13 cellular contexts compared by ENCODE assay signal in the genomic region with DNA sequence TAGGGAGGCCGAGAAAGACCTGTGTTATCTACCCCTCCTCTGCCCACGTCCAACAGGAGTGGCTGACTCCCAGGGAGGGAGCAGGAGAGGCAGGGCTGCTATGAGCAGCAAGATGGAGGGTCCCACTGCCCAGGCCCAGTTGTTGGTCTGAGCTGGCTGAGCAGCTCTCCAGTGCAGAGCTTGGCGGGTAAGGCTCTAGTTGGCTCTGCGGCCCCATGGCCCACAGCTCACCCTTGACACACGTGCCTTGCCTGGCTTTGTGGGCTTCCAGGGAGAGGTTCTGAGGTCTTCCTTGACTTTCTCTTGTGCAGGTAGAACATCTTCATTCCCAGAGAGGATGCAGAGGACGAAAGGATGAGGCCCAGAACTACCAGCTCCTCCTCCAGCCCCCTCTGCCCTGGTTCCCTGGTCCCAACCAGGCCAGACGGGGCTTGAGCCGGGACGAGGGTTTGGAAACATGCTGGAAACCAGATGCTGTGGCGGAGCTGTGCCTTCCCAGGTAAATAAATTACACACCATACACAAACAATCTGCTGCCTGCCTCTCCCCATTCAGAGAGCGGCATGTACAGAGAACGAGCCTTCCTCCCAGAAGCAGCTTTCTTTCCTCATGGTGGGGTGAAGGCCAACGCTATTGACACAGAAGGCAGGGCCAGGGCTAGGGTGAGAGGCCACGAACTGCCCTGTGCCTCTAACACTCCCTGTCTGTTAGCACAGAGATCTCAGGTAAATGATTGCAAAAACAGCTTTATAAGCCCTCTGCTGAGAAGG. TPM values are rescaled to one million over a fixed set of nuclear protein-coding genes. Genes with fewer than 3 reads are reported as not detected.
"Had no signal": no experiment of that assay in that cellular context is flagged by ENCODE, and none has a peak within 500 bp of the region (broad histone marks: within the 10 kb centered on the region; RNA-seq: fewer than 3 reads in every experiment).

No MANE protein-coding gene starts in this region.

- H3K4me1 Mint-ChIP-seq: activated naive CD4-positive, alpha-beta T cell treated with anti-CD3 and anti-CD28 coated beads, Interleukin-2, amount 50 U/mL, for 24 hours; memory B cell had no signal

- H3K27me3 ChIP-seq: body of pancreas, esophagus muscularis mucosa, thyroid gland, vagina had no signal

- H3K4me1 ChIP-seq: body of pancreas, esophagus muscularis mucosa, stomach, thyroid gland, vagina had no signal

- H3K36me3 ChIP-seq: esophagus muscularis mucosa, thyroid gland, vagina had no signal

- H3K27ac Mint-ChIP-seq: activated naive CD4-positive, alpha-beta T cell treated with anti-CD3 and anti-CD28 coated beads, Interleukin-2, amount 50 U/mL, for 24 hours; memory B cell had no signal

- DNase-seq: activated CD4-positive, CD25-positive, alpha-beta regulatory T cell; activated effector memory CD4-positive, alpha-beta T cell treated with Interleukin-2 at 50 U/mL for 16 hours; activated T-cell treated with anti-CD3 and anti-CD28 coated beads, Interleukin-2, amount 50 U/mL, for 1 hour; body of pancreas; stomach; T-helper 2 cell had no signal

- H3K36me3 Mint-ChIP-seq: activated naive CD4-positive, alpha-beta T cell treated with anti-CD3 and anti-CD28 coated beads, Interleukin-2, amount 50 U/mL, for 24 hours; memory B cell had no signal

- H3K9me3 Mint-ChIP-seq: activated naive CD4-positive, alpha-beta T cell treated with anti-CD3 and anti-CD28 coated beads, Interleukin-2, amount 50 U/mL, for 24 hours; memory B cell had no signal

- H3K9me3 ChIP-seq: body of pancreas, esophagus muscularis mucosa, stomach, thyroid gland, vagina had no signal

- ATAC-seq: body of pancreas had no signal

- H3K4me3 Mint-ChIP-seq: activated naive CD4-positive, alpha-beta T cell treated with anti-CD3 and anti-CD28 coated beads, Interleukin-2, amount 50 U/mL, for 24 hours; memory B cell had no signal

- H3K4me3 ChIP-seq: body of pancreas, esophagus muscularis mucosa, stomach, thyroid gland, vagina had no signal

- H3K27ac ChIP-seq: body of pancreas, esophagus muscularis mucosa, stomach, thyroid gland, vagina had no signal

RNA-seq across cellular contexts. Expression of gene DSCAML1, which starts 48.1 kb away (rescaled TPM):
- total RNA-seq: fibroblast of villous mesenchyme, osteocyte had no signal
